In the genomic region with DNA sequence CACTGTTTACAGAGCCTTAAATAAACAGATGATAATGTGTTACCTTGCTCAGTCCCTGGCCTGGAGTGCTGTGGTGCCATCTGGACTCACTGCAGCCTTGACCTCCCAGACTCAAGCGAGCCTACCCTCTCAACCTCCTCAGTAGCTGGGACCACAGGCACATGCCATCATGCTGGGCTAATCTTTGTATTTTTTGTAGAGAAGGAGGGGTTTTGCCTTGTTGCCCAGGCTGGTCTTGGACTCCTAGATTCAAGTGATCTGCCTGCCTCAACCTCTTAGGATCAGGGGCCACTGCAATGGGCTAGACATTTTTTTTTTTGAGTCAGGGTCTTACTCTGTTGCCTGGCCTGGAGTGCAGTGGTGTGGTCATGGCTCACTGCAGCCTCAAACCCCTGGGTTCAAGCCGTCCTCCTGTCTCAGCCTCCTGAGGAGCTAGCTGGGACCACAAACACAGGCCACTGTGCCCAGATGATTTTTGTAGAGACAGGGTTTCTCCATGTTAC, we compare ENCODE assay signal across 10 cellular contexts. TPM values are rescaled to one million over a fixed set of nuclear protein-coding genes. Genes with fewer than 3 reads are reported as not detected.
DNase-seq lines count a peak whose midpoint lies in the region; ATAC-seq, FAIRE-seq and TF ChIP-seq lines count a peak whose summit lies in the region.
"Had no signal": no experiment of that assay in that cellular context is flagged by ENCODE, and none has a peak within 500 bp of the region (broad histone marks: within the 10 kb centered on the region; RNA-seq: fewer than 3 reads in every experiment).

No MANE protein-coding gene starts in this region.

- H3K4me1 ChIP-seq in psoas muscle (peaks cover 32% of the 10 kb centered on the region), smooth muscle cell (ENCODE audit: low read depth) (no peaks in the 10 kb centered on the region)

- WGBS in psoas muscle, 3 donors = 91 to 95% (median 94%) methylated on average over 2 of the region's 2 CpGs
- 82% methylated on average over 2 of the region's 2 CpGs for WGBS in smooth muscle cell (ENCODE audit: low lambda C conversion rate)

- peaks cover 17% of the 10 kb centered on the region for H3F3A ChIP-seq in smooth muscle cell (ENCODE audit: low read depth)

- H3K36me3 Mint-ChIP-seq in endothelial cell (ENCODE audit: low read depth, unreplicated experiment) = peaks cover 4% of the 10 kb centered on the region

- H3K27me3 ChIP-seq in psoas muscle (ENCODE audit: insufficient read depth in 3 of 3, low read length in 2 of 3) (no peaks in the 10 kb centered on the region), smooth muscle cell (ENCODE audit: low read depth) (no peaks in the 10 kb centered on the region)
- H3K27me3 ChIP-seq: suprapubic skin had no signal

- H3K4me3 ChIP-seq in psoas muscle (no peak overlapping the region), smooth muscle cell (no peak overlapping the region)

- no peak overlapping the region for H3K9ac ChIP-seq in smooth muscle cell (ENCODE audit: low read depth)

- peaks cover 27% of the 10 kb centered on the region for H3K4me1 Mint-ChIP-seq in endothelial cell (ENCODE audit: unreplicated experiment)

- intact Hi-C loops in psoas muscle (cut with DNase I) = no loop called here

- H3K9me3 ChIP-seq in psoas muscle (no peaks in the 10 kb centered on the region), smooth muscle cell (replicated peaks; ENCODE audit: low read depth) (no peaks in the 10 kb centered on the region)
- H3K9me3 ChIP-seq: suprapubic skin had no signal

- no peak for TF ChIP-seq CTCF in endothelial cell (IDR thresholded peaks at IDR 0.05; ENCODE audit: unreplicated experiment)
- TF ChIP-seq CTCF in psoas muscle (IDR thresholded peaks at IDR 0.05) = no peak
- TF ChIP-seq CTCF in D721Med (IDR thresholded peaks at IDR 0.05; ENCODE audit: insufficient read depth, missing control alignments) = no peak
- no peak for TF ChIP-seq CTCF in smooth muscle cell (IDR thresholded peaks at IDR 0.05; ENCODE audit: borderline replicate concordance, insufficient read depth, poor library complexity, severe bottlenecking)

- no peak for ATAC-seq in psoas muscle

- no peaks in the 10 kb centered on the region for H3K36me3 ChIP-seq in psoas muscle (ENCODE audit: insufficient read depth in 1 of 2, low read depth in 1 of 2)
- no peaks in the 10 kb centered on the region for H3K36me3 ChIP-seq in smooth muscle cell (ENCODE audit: low read depth)
- H3K36me3 ChIP-seq: suprapubic skin had no signal

- no peak for FAIRE-seq in D721Med (lab: Jason Lieb, UNC)

- no peak overlapping the region for H3K4me2 ChIP-seq in smooth muscle cell

- peak; percentile 44 for DNase-seq in DMS153 (lab: John Stamatoyannopoulos, UW)
- DNase-seq in DMS153 treated with DMSO at 0.1 percent for 48 hours (lab: John Stamatoyannopoulos, UW; ENCODE audit: unreplicated experiment) = no peak
- peak; percentile 24 for DNase-seq in NCI-H510A (lab: John Stamatoyannopoulos, UW)
- no peak for DNase-seq in endothelial cell (ENCODE audit: low spot score)
- peak in 1 of 2 donors; percentile 19 for DNase-seq in psoas muscle
- DNase-seq in D721Med (ENCODE audit: insufficient read length, low spot score) = no peak
- DNase-seq in smooth muscle cell (lab: John Stamatoyannopoulos, UW; ENCODE audit: unreplicated experiment) = no peak
- DNase-seq in Ammon's horn (ENCODE audit: low spot score) = no peak
- DNase-seq: NCI-H2107 had no signal

- H3K9me3 Mint-ChIP-seq in endothelial cell (ENCODE audit: unreplicated experiment) = no peaks in the 10 kb centered on the region

- H2AFZ ChIP-seq in smooth muscle cell (ENCODE audit: low read depth) = no peak overlapping the region

- peaks cover 6% of the 10 kb centered on the region for H3K27me3 Mint-ChIP-seq in endothelial cell (ENCODE audit: unreplicated experiment)

- no peaks in the 10 kb centered on the region for H4K20me1 ChIP-seq in smooth muscle cell (ENCODE audit: low read depth)

- H3K79me2 ChIP-seq in smooth muscle cell (ENCODE audit: low read depth) = no peaks in the 10 kb centered on the region

- H3K4me3 Mint-ChIP-seq in endothelial cell (ENCODE audit: unreplicated experiment) = no peak overlapping the region

- H3K27ac Mint-ChIP-seq in endothelial cell (ENCODE audit: unreplicated experiment) = peak overlapping the region; percentile 30

- H3K27ac ChIP-seq in psoas muscle (peak overlapping the region; percentile 84), smooth muscle cell (ENCODE audit: low read depth) (no peak overlapping the region)

RNA-seq across cellular contexts. Expression of gene NAGLU, which starts 5.0 kb away (rescaled TPM):
- 24.2 TPM for total RNA-seq in endothelial cell (ENCODE audit: unreplicated experiment)
- total RNA-seq in psoas muscle = 10 to 100 TPM in 3 of 4 donors, 1 to 10 TPM in 1; 9.1 to 17.8 (median 11.7) TPM
- 10 to 100 TPM; 16.0 to 18.1 (median 17.5) TPM for polyA plus RNA-seq in psoas muscle
- total RNA-seq in smooth muscle cell = 23.0 and 27.2 TPM in 2 replicates
- 39.9 and 51.6 TPM in 2 replicates for polyA plus RNA-seq in smooth muscle cell

RNA-seq across cellular contexts. Expression of gene HSD17B1, which starts 21.7 kb away (rescaled TPM):
- total RNA-seq in endothelial cell (ENCODE audit: unreplicated experiment) (0.64 TPM), psoas muscle (1 to 10 TPM in 1 of 4 donors, under 1 TPM in 3; 0.54 to 1.2 (median 0.72) TPM), smooth muscle cell (0.40 TPM in 1 of 2 replicates, not detected in the other)
- polyA plus RNA-seq in psoas muscle (1 to 10 TPM; 1.3 to 2.1 (median 1.7) TPM), smooth muscle cell (3.3 and 3.5 TPM in 2 replicates)

RNA-seq across cellular contexts. Expression of gene COASY, which starts 30.9 kb away (rescaled TPM):
- 66.3 TPM for total RNA-seq in endothelial cell (ENCODE audit: unreplicated experiment)
- 10 to 100 TPM; 31.6 to 45.4 (median 37.0) TPM for total RNA-seq in psoas muscle
- polyA plus RNA-seq in psoas muscle = 100 to 1,000 TPM in 1 of 3 donors, 10 to 100 TPM in 2; 41.0 to 141 (median 73.5) TPM
- total RNA-seq in smooth muscle cell = 16.0 and 23.2 TPM in 2 replicates
- 65.0 and 68.2 TPM in 2 replicates for polyA plus RNA-seq in smooth muscle cell

RNA-seq across cellular contexts. Expression of gene MLX, which starts 35.9 kb away (rescaled TPM):
- total RNA-seq in endothelial cell (ENCODE audit: unreplicated experiment) = 45.9 TPM
- 10 to 100 TPM; 45.2 to 67.9 (median 55.2) TPM for total RNA-seq in psoas muscle
- 100 to 1,000 TPM in 1 of 3 donors, 10 to 100 TPM in 2; 71.0 to 108 (median 89.2) TPM for polyA plus RNA-seq in psoas muscle
- total RNA-seq in smooth muscle cell = 21.6 and 30.1 TPM in 2 replicates
- 21.1 and 26.4 TPM in 2 replicates for polyA plus RNA-seq in smooth muscle cell

RNA-seq across cellular contexts. Expression of gene PSMC3IP, which starts 46.5 kb away (rescaled TPM):
- total RNA-seq in endothelial cell (ENCODE audit: unreplicated experiment) = 8.0 TPM
- 1 to 10 TPM in 2 of 4 donors, under 1 TPM in 2; 0.26 to 3.3 (median 1.4) TPM for total RNA-seq in psoas muscle
- 10 to 100 TPM in 1 of 3 donors, 1 to 10 TPM in 2; 3.8 to 13.3 (median 5.3) TPM for polyA plus RNA-seq in psoas muscle
- total RNA-seq in smooth muscle cell = 5.2 and 5.3 TPM in 2 replicates
- 7.7 and 10.0 TPM in 2 replicates for polyA plus RNA-seq in smooth muscle cell

Comparison
In these comparisons a context has a peak if more than half of its experiments do, and no peak if none do; other contexts are left out.
1. DNase-seq: peak in DMS153 (single experiment) and NCI-H510A (single experiment); none in DMS153 treated with DMSO at 0.1 percent for 48 hours (single experiment), endothelial cell (single experiment), D721Med (single experiment), smooth muscle cell (single experiment) and Ammon's horn (single experiment).